In genomic region chr2:46878886-46879285, GRCh38 we compare ENCODE assay signal across 12 cellular contexts. TPM values are rescaled to one million over a fixed set of nuclear protein-coding genes. Genes with fewer than 3 reads are reported as not detected.
DNase-seq lines count a peak whose midpoint lies in the region; ATAC-seq and TF ChIP-seq lines count a peak whose summit lies in the region.
"Had no signal": no experiment of that assay in that cellular context is flagged by ENCODE, and none has a peak within 500 bp of the region (broad histone marks: within the 10 kb centered on the region; RNA-seq: fewer than 3 reads in every experiment).

No MANE protein-coding gene starts in this region.

- H3K27me3 ChIP-seq in mesenchymal stem cell (ENCODE audit: control insufficient read depth in 1 of 2, insufficient read depth in 1 of 2, low read length in 2 of 2), result no peaks in the 10 kb centered on the region
- no peaks in the 10 kb centered on the region for H3K27me3 ChIP-seq in tibial artery

- H3K9me3 ChIP-seq in mesenchymal stem cell (ENCODE audit: control insufficient read depth, low read length), result no peaks in the 10 kb centered on the region
- no peaks in the 10 kb centered on the region for H3K9me3 ChIP-seq in tibial artery

- H3K4me3 ChIP-seq in mesenchymal stem cell (ENCODE audit: insufficient read depth in 1 of 2, low read depth in 1 of 2, low read length in 2 of 2), result no peak overlapping the region
- H3K4me3 ChIP-seq in tibial artery, result no peak overlapping the region

- H2BK12ac ChIP-seq in mesenchymal stem cell (ENCODE audit: low read length in 2 of 2), result peak overlapping the region; percentile 92 to 99

- H4K91ac ChIP-seq in mesenchymal stem cell (ENCODE audit: low read length), result peak overlapping the region; percentile 95

- no peak for ATAC-seq in GM21526 (IDR thresholded peaks at IDR 0.05; ENCODE audit: low FRiP score, unreplicated experiment)
- ATAC-seq: T-cell had no signal

- H3K4me1 ChIP-seq in mesenchymal stem cell (ENCODE audit: control insufficient read depth, insufficient read depth, low read depth, low read length) (peaks cover 37% of the 10 kb centered on the region), tibial artery (peaks cover 0 to 63% (median 32%) of the 10 kb centered on the region in 4 donors)

- WGBS in mesenchymal stem cell, result 11% methylated on average over 8 of the region's 8 CpGs

- no peak overlapping the region for H3K23ac ChIP-seq in mesenchymal stem cell (ENCODE audit: low read length in 2 of 2)

- H3K36me3 ChIP-seq in mesenchymal stem cell (ENCODE audit: control insufficient read depth in 1 of 2, insufficient read depth in 2 of 2, low read depth in 1 of 2, low read length in 2 of 2) (no peaks in the 10 kb centered on the region), tibial artery (no peaks in the 10 kb centered on the region)

- intact Hi-C loops in tibial artery (cut with DNase I; ENCODE audit: low total_unique reads), result loop anchor here (10.0 kb wide), 1 partner anchor 514 kb away; no protein-coding TSS in a partner anchor

- H3K9ac ChIP-seq in mesenchymal stem cell (ENCODE audit: low read length), result peak overlapping the region; percentile 73

- H2BK120ac ChIP-seq in mesenchymal stem cell (ENCODE audit: low read depth, low read length), result no peak overlapping the region

- no peak overlapping the region for H3K4me2 ChIP-seq in mesenchymal stem cell (ENCODE audit: low read length, poor library complexity, severe bottlenecking)

- peak overlapping the region; percentile 62 for H4K8ac ChIP-seq in mesenchymal stem cell (ENCODE audit: low read length)

- H2BK15ac ChIP-seq in mesenchymal stem cell (ENCODE audit: low read depth, poor library complexity, severe bottlenecking), result no peak overlapping the region

- peak overlapping the region in 1 of 2 experiments; percentile 63 for H3K14ac ChIP-seq in mesenchymal stem cell (ENCODE audit: low read length in 2 of 2)

- H3K4ac ChIP-seq in mesenchymal stem cell (ENCODE audit: low read depth in 1 of 2, low read length in 2 of 2), result peak overlapping the region; percentile 19 to 40

- no peak overlapping the region for H2BK5ac ChIP-seq in mesenchymal stem cell (ENCODE audit: low read depth, low read length, poor library complexity, severe bottlenecking)

- no peak overlapping the region for H3K27ac ChIP-seq in mesenchymal stem cell (ENCODE audit: low read length, poor library complexity, severe bottlenecking)
- H3K27ac ChIP-seq in tibial artery, result peak overlapping the region; percentile 34 to 65

- no peaks in the 10 kb centered on the region for H3K79me1 ChIP-seq in mesenchymal stem cell (replicated peaks; ENCODE audit: low read length, poor library complexity, severe bottlenecking)

- no peak overlapping the region for H2AK5ac ChIP-seq in mesenchymal stem cell (ENCODE audit: low read length, severe bottlenecking)

- no peak for TF ChIP-seq CTCF in tibial artery (IDR thresholded peaks at IDR 0.05)

- H2AFZ ChIP-seq in mesenchymal stem cell (ENCODE audit: low read depth, low read length), result peak overlapping the region; percentile 6

- DNase-seq in NCI-H2029 (lab: John Stamatoyannopoulos, UW) (peak; percentile 6), NCI-H2029 treated with DMSO at 0.1 percent for 48 hours (lab: John Stamatoyannopoulos, UW) (no peak), fibroblast of gingiva (ENCODE audit: low read depth) (peak; percentile 47), mesenchymal stem cell (peak; percentile 83), tibial artery (peak; percentile 60 to 90), NCI-H226 (no peak)
- no peak for DNase-seq in stimulated activated CD8-positive, alpha-beta memory T cell treated with anti-CD3 and anti-CD28 coated beads, Interleukin-4, amount 100 ng/mL, for 48 hours
- DNase-seq: 8988T, cortex of kidney, NCI-H510A, T-cell had no signal

- H3K18ac ChIP-seq in mesenchymal stem cell (ENCODE audit: low read depth in 1 of 2, low read length in 2 of 2), result peak overlapping the region; percentile 52 to 63

RNA-seq across cellular contexts. Expression of gene MCFD2, which starts 36.7 kb away (rescaled TPM):
- polyA plus RNA-seq in mesenchymal stem cell (2013, experiment 1 of 2), result 212 TPM
- polyA plus RNA-seq in mesenchymal stem cell (2013, experiment 2 of 2), result 217 TPM

Comparison
In these comparisons a context has a peak if more than half of its experiments do, and no peak if none do; other contexts are left out.
1. DNase-seq: peak in NCI-H2029 (single experiment), fibroblast of gingiva (single experiment), mesenchymal stem cell (single experiment) and tibial artery (2 of 2); none in NCI-H2029 treated with DMSO at 0.1 percent for 48 hours (single experiment), stimulated activated CD8-positive, alpha-beta memory T cell treated with anti-CD3 and anti-CD28 coated beads, Interleukin-4, amount 100 ng/mL, for 48 hours (single experiment) and NCI-H226 (single experiment).